Comparison of ENCODE assay signal across 18 cellular contexts in the genomic region with DNA sequence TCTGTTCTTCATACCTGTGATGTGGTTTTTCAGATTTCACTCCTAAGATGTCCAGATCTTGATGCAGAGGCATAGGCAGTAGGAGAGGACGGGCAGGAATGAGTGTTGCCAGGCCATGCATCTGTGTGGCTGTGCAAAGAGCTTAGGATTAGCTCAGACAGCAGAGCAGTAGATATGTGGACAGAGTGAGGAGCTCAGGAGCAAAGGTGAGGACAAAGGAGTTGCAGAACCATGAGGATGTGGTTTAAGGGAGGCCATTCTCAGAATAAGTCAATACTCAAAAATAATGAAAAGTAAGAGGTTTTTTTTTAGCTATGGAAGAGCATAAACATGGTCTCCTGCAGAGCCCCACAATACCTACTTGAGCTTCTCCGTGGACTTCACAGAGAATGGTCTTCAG.
DNase-seq lines count a peak whose midpoint lies in the region; ATAC-seq lines count a peak whose summit lies in the region.
"Had no signal": no experiment of that assay in that cellular context is flagged by ENCODE, and none has a peak within 500 bp of the region (broad histone marks: within the 10 kb centered on the region; RNA-seq: fewer than 3 reads in every experiment).

No MANE protein-coding gene starts in this region.

- H3K27ac ChIP-seq in neuronal stem cell (replicated peaks; ENCODE audit: low read length), result no peak overlapping the region
- H3K27ac ChIP-seq: BLaER1 had no signal

- H3K27me3 Mint-ChIP-seq in activated CD4-positive, alpha-beta T cell treated with anti-CD3 and anti-CD28 coated beads, Interleukin-2, amount 10 ng/mL, durations not matched to agents 7 days and 5 days, result no peaks in the 10 kb centered on the region
- H3K27me3 Mint-ChIP-seq in activated CD8-positive, alpha-beta memory T cell treated with anti-CD3 and anti-CD28 coated beads, Interleukin-2, amount 10 ng/mL, durations not matched to agents 7 days and 5 days, result no peaks in the 10 kb centered on the region
- H3K27me3 Mint-ChIP-seq: CD4-positive, alpha-beta memory T cell; CD4-positive, CD25-positive, alpha-beta regulatory T cell; CD8-positive, alpha-beta memory T cell had no signal

- H2BK5ac ChIP-seq in neuronal stem cell (ENCODE audit: low read length), result no peak overlapping the region

- no peak overlapping the region for H2AK5ac ChIP-seq in neuronal stem cell (ENCODE audit: low read depth, low read length)

- H3K36me3 Mint-ChIP-seq in activated CD4-positive, alpha-beta T cell treated with anti-CD3 and anti-CD28 coated beads, Interleukin-2, amount 10 ng/mL, durations not matched to agents 7 days and 5 days (ENCODE audit: low read depth), result no peaks in the 10 kb centered on the region
- H3K36me3 Mint-ChIP-seq in activated CD8-positive, alpha-beta memory T cell treated with anti-CD3 and anti-CD28 coated beads, Interleukin-2, amount 10 ng/mL, durations not matched to agents 7 days and 5 days, result no peaks in the 10 kb centered on the region
- H3K36me3 Mint-ChIP-seq: CD14-positive monocyte; CD4-positive, CD25-positive, alpha-beta regulatory T cell had no signal

- H2BK15ac ChIP-seq in neuronal stem cell (ENCODE audit: low read length), result no peak overlapping the region

- peak overlapping the region; percentile 24 for H3K9ac ChIP-seq in neuronal stem cell (ENCODE audit: low read depth, low read length, poor library complexity)
- H3K9ac ChIP-seq: BLaER1 had no signal

- peaks cover 7% of the 10 kb centered on the region for H3K4me1 Mint-ChIP-seq in activated CD4-positive, alpha-beta T cell treated with anti-CD3 and anti-CD28 coated beads, Interleukin-2, amount 10 ng/mL, durations not matched to agents 7 days and 5 days
- H3K4me1 Mint-ChIP-seq in activated CD8-positive, alpha-beta memory T cell treated with anti-CD3 and anti-CD28 coated beads, Interleukin-2, amount 10 ng/mL, durations not matched to agents 7 days and 5 days, result peaks cover 16% of the 10 kb centered on the region
- H3K4me1 Mint-ChIP-seq: CD14-positive monocyte; CD4-positive, CD25-positive, alpha-beta regulatory T cell; CD8-positive, alpha-beta memory T cell had no signal

- no peak overlapping the region for H2AFZ ChIP-seq in neuronal stem cell (ENCODE audit: low read length)

- no peak overlapping the region for H2BK120ac ChIP-seq in neuronal stem cell (ENCODE audit: low read depth, low read length)

- no peaks in the 10 kb centered on the region for H3K9me3 Mint-ChIP-seq in activated CD4-positive, alpha-beta T cell treated with anti-CD3 and anti-CD28 coated beads, Interleukin-2, amount 10 ng/mL, durations not matched to agents 7 days and 5 days
- no peaks in the 10 kb centered on the region for H3K9me3 Mint-ChIP-seq in activated CD8-positive, alpha-beta memory T cell treated with anti-CD3 and anti-CD28 coated beads, Interleukin-2, amount 10 ng/mL, durations not matched to agents 7 days and 5 days (ENCODE audit: low read depth)
- H3K9me3 Mint-ChIP-seq: CD8-positive, alpha-beta memory T cell had no signal

- peaks cover 2 to 27% of the 10 kb centered on the region in 2 donors for H3K4me1 ChIP-seq in neuronal stem cell (ENCODE audit: control insufficient read depth in 2 of 2, insufficient read depth in 1 of 2, low read depth in 1 of 2, low read length in 2 of 2)
- H3K4me1 ChIP-seq: BE2C, BLaER1 had no signal

- H3K79me1 ChIP-seq in neuronal stem cell (ENCODE audit: low read depth, low read length), result no peaks in the 10 kb centered on the region

- CTCF ChIA-PET in activated CD4-positive, alpha-beta T cell treated with anti-CD3 and anti-CD28 coated beads, Interleukin-2, amount 10 ng/mL, durations not matched to agents 7 days and 5 days (lab: Charles Lee), result interaction anchor here (0.6 to 1.3 kb wide), 2 partner anchors 13 to 19 kb away, joined by 3 to 4 read pairs; no protein-coding TSS in a partner anchor
- CTCF ChIA-PET in activated CD8-positive, alpha-beta memory T cell treated with anti-CD3 and anti-CD28 coated beads, Interleukin-2, amount 10 ng/mL, durations not matched to agents 7 days and 5 days (lab: Charles Lee), result interaction anchor here (1.4 kb wide), 1 partner anchor 647 kb away, joined by 4 read pairs; the partner anchor contains the start of gene KCNH1

- no peak overlapping the region for H3K4ac ChIP-seq in neuronal stem cell (ENCODE audit: low read length)

- H4K91ac ChIP-seq in neuronal stem cell (ENCODE audit: low read depth, low read length, poor library complexity), result no peak overlapping the region

- H3K23ac ChIP-seq in neuronal stem cell (ENCODE audit: low read depth, low read length, poor library complexity), result no peak overlapping the region

- no peaks in the 10 kb centered on the region for H3K36me3 ChIP-seq in neuronal stem cell (replicated peaks in 1 of 2; ENCODE audit: control insufficient read depth in 2 of 2, insufficient read depth in 2 of 2, low read length in 2 of 2)
- H3K36me3 ChIP-seq: BE2C, BLaER1 had no signal

- WGBS in neuronal stem cell (ENCODE audit: extremely low coverage in 2 of 2, insufficient read length in 2 of 2, insufficient replicate concordance in 1 of 2), 2 donors, result no CpG with 5 or more reads among the region's 2 CpGs

- H3K27me3 ChIP-seq in neuronal stem cell (ENCODE audit: control insufficient read depth in 3 of 3, insufficient read depth in 3 of 3, low read depth in 1 of 3, low read length in 3 of 3), result no peaks in the 10 kb centered on the region
- H3K27me3 ChIP-seq: BE2C, BLaER1 had no signal

- no peak overlapping the region for H3K4me3 ChIP-seq in neuronal stem cell (ENCODE audit: low read length in 2 of 2)
- H3K4me3 ChIP-seq: BLaER1 had no signal

- H4K8ac ChIP-seq in neuronal stem cell (ENCODE audit: low read depth, low read length), result no peak overlapping the region

- H3K27ac Mint-ChIP-seq in activated CD4-positive, alpha-beta T cell treated with anti-CD3 and anti-CD28 coated beads, Interleukin-2, amount 10 ng/mL, durations not matched to agents 7 days and 5 days, result peak overlapping the region; percentile 20
- no peak overlapping the region for H3K27ac Mint-ChIP-seq in activated CD8-positive, alpha-beta memory T cell treated with anti-CD3 and anti-CD28 coated beads, Interleukin-2, amount 10 ng/mL, durations not matched to agents 7 days and 5 days
- H3K27ac Mint-ChIP-seq: CD14-positive monocyte; CD4-positive, alpha-beta memory T cell; CD4-positive, CD25-positive, alpha-beta regulatory T cell; CD8-positive, alpha-beta memory T cell had no signal

- POLR2A ChIA-PET in activated CD4-positive, alpha-beta T cell treated with anti-CD3 and anti-CD28 coated beads, Interleukin-2, amount 10 ng/mL, durations not matched to agents 7 days and 5 days (lab: Charles Lee), result no interaction called here

- no peak for DNase-seq in activated CD4-positive, alpha-beta T cell treated with anti-CD3 and anti-CD28 coated beads, Interleukin-2, amount 10 ng/mL, durations not matched to agents 7 days and 5 days
- DNase-seq in activated CD4-positive, alpha-beta T cell treated with anti-CD3 and anti-CD28 coated beads, Interleukin-2, amount 50 U/mL, for 4 hours, result no peak
- no peak for DNase-seq in activated CD8-positive, alpha-beta memory T cell treated with anti-CD3 and anti-CD28 coated beads, Interleukin-2, amount 10 ng/mL, durations not matched to agents 7 days and 5 days
- DNase-seq in activated CD8-positive, alpha-beta memory T cell treated with anti-CD3 and anti-CD28 coated beads, Interleukin-2, amount 50 U/mL, for 48 hours, result no peak
- DNase-seq in neuronal stem cell (ENCODE audit: low spot score), result no peak
- no peak for DNase-seq in D341Med (ENCODE audit: low spot score)
- DNase-seq: 8988T; ACHN; BE2C; C1 segment of cervical spinal cord; CD4-positive, alpha-beta memory T cell; CD4-positive, CD25-positive, alpha-beta regulatory T cell; CD8-positive, alpha-beta memory T cell; COR-L47; DMS79 treated with DMSO at 0.1 percent for 48 hours; GF-D8 had no signal

- no peak overlapping the region for H2BK12ac ChIP-seq in neuronal stem cell (ENCODE audit: low read length)

- H3K4me2 ChIP-seq in neuronal stem cell (ENCODE audit: insufficient read depth, low read length, poor library complexity, severe bottlenecking), result no peak overlapping the region
- H3K4me2 ChIP-seq: BLaER1 had no signal

- peak; percentile 64 for ATAC-seq in activated CD8-positive, alpha-beta memory T cell treated with anti-CD3 and anti-CD28 coated beads, Interleukin-2, amount 10 ng/mL, durations not matched to agents 7 days and 5 days

- H3K9me3 ChIP-seq in neuronal stem cell (replicated peaks in 1 of 2; ENCODE audit: control insufficient read depth in 2 of 2, insufficient read depth in 1 of 2, low read depth in 1 of 2, low read length in 2 of 2), result no peaks in the 10 kb centered on the region
- H3K9me3 ChIP-seq: BE2C, BLaER1 had no signal

- no peak overlapping the region for H3K14ac ChIP-seq in neuronal stem cell (ENCODE audit: low read length)

- no peak overlapping the region for H3K4me3 Mint-ChIP-seq in activated CD4-positive, alpha-beta T cell treated with anti-CD3 and anti-CD28 coated beads, Interleukin-2, amount 10 ng/mL, durations not matched to agents 7 days and 5 days
- H3K4me3 Mint-ChIP-seq in activated CD8-positive, alpha-beta memory T cell treated with anti-CD3 and anti-CD28 coated beads, Interleukin-2, amount 10 ng/mL, durations not matched to agents 7 days and 5 days, result no peak overlapping the region
- H3K4me3 Mint-ChIP-seq: CD14-positive monocyte; CD4-positive, alpha-beta memory T cell; CD4-positive, CD25-positive, alpha-beta regulatory T cell; CD8-positive, alpha-beta memory T cell had no signal

- no peak overlapping the region for H3K18ac ChIP-seq in neuronal stem cell (ENCODE audit: low read length)
